ENCODE assay signal across 20 cellular contexts in the genomic region with DNA sequence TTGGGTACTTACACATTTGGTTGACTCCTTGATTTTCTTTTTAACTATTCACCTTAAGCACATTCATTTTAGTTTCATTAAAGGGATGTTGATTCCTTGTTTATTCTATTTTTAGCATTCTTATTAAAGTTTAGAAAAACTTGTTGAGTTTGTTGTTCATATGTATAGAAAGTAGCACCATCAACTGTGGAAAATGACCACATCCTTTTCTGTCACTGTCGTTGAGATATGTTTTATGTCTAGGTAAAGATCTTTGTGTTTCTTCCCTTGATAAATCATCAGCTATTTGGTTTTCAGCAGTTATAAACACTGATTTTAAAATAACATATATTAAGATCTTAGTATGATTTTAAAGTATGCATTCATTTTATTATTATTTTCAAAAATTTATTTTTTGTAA. TPM values are rescaled to one million over a fixed set of nuclear protein-coding genes. Genes with fewer than 3 reads are reported as not detected.
DNase-seq lines count a peak whose midpoint lies in the region; ATAC-seq, FAIRE-seq and TF ChIP-seq lines count a peak whose summit lies in the region.
"Had no signal": no experiment of that assay in that cellular context is flagged by ENCODE, and none has a peak within 500 bp of the region (broad histone marks: within the 10 kb centered on the region; RNA-seq: fewer than 3 reads in every experiment).

No MANE protein-coding gene starts in this region.

- no peak for TF ChIP-seq CTCF in natural killer cell (IDR thresholded peaks at IDR 0.05)
- no peak for TF ChIP-seq CTCF in dorsolateral prefrontal cortex (IDR thresholded peaks at IDR 0.05 in 54 of 56, conservative IDR thresholded peaks at IDR 0.05 in 2 of 56; ENCODE audit: low read depth in 1 of 56, partially characterized antibody in 56 of 56)
- TF ChIP-seq CTCF in D721Med (IDR thresholded peaks at IDR 0.05; ENCODE audit: insufficient read depth, missing control alignments): no peak

- H3K36me3 Mint-ChIP-seq in natural killer cell: peaks cover 25% of the 10 kb centered on the region
- H3K36me3 Mint-ChIP-seq in natural killer cell treated with Interleukin-12 subunit alpha and Interleukin-12 subunit beta and Interleukin-15 and Interleukin-18, amount 100 ng/mL, for 72 hours: peaks cover 25% of the 10 kb centered on the region

- no peaks in the 10 kb centered on the region for H3K27me3 ChIP-seq in small intestine (ENCODE audit: control insufficient read depth in 2 of 2, insufficient read depth in 2 of 2, low read length in 2 of 2)
- no peaks in the 10 kb centered on the region for H3K27me3 ChIP-seq in dorsolateral prefrontal cortex

- H3K9me3 Mint-ChIP-seq in natural killer cell: no peaks in the 10 kb centered on the region
- H3K9me3 Mint-ChIP-seq in natural killer cell treated with Interleukin-12 subunit alpha and Interleukin-12 subunit beta and Interleukin-15 and Interleukin-18, amount 100 ng/mL, for 72 hours: no peaks in the 10 kb centered on the region
- H3K9me3 Mint-ChIP-seq: CD4-positive, alpha-beta memory T cell; GM23338; HFFc6 had no signal

- H3K27ac ChIP-seq in small intestine (ENCODE audit: low read depth in 1 of 2, low read length in 1 of 2): no peak overlapping the region
- H3K27ac ChIP-seq in dorsolateral prefrontal cortex: no peak overlapping the region

- H3K4me1 ChIP-seq in small intestine (ENCODE audit: control insufficient read depth in 2 of 2, insufficient read depth in 1 of 2, low read depth in 1 of 2, low read length in 1 of 2): no peaks in the 10 kb centered on the region

- peak overlapping the region; percentile 51 to 75 for H3K27ac Mint-ChIP-seq in natural killer cell
- H3K27ac Mint-ChIP-seq in natural killer cell treated with Interleukin-12 subunit alpha and Interleukin-12 subunit beta and Interleukin-15 and Interleukin-18, amount 100 ng/mL, for 72 hours: no peak overlapping the region
- H3K27ac Mint-ChIP-seq: CD4-positive, alpha-beta memory T cell; GM23338; HFFc6 had no signal

- DNase-seq in natural killer cell (no peak), RCC 7860 (ENCODE audit: low spot score) (no peak), small intestine (no peak), dorsolateral prefrontal cortex (no peak), D721Med (ENCODE audit: insufficient read length, low spot score) (no peak)
- no peak for DNase-seq in natural killer cell treated with Interleukin-12 subunit alpha and Interleukin-12 subunit beta and Interleukin-15 and Interleukin-18, amount 100 ng/mL, for 72 hours (ENCODE audit: low spot score)
- DNase-seq: C1 segment of cervical spinal cord; Calu3; CD4-positive, alpha-beta memory T cell; COR-L47; DMS153; DND-41; GDM1; HFFc6 had no signal

- peaks cover 57 to 65% of the 10 kb centered on the region in 2 donors for H3K4me1 Mint-ChIP-seq in natural killer cell
- H3K4me1 Mint-ChIP-seq in natural killer cell treated with Interleukin-12 subunit alpha and Interleukin-12 subunit beta and Interleukin-15 and Interleukin-18, amount 100 ng/mL, for 72 hours (ENCODE audit: low read depth in 2 of 2): peaks cover 24 to 52% of the 10 kb centered on the region in 2 donors

- no peaks in the 10 kb centered on the region for H3K9me3 ChIP-seq in small intestine (ENCODE audit: control insufficient read depth, low read depth)
- H3K9me3 ChIP-seq: HAP-1 had no signal

- H3K4me3 ChIP-seq in small intestine (ENCODE audit: low read depth in 1 of 2, low read length in 2 of 2) (no peak overlapping the region), dorsolateral prefrontal cortex (no peak overlapping the region)
- H3K4me3 ChIP-seq: GM12878, GM23338, HAP-1 had no signal

- 75 to 91% (median 75%) methylated on average over 1 of the region's 1 CpG for WGBS in small intestine, 3 donors

- H3K4me3 Mint-ChIP-seq in natural killer cell: no peak overlapping the region
- H3K4me3 Mint-ChIP-seq in natural killer cell treated with Interleukin-12 subunit alpha and Interleukin-12 subunit beta and Interleukin-15 and Interleukin-18, amount 100 ng/mL, for 72 hours: no peak overlapping the region
- H3K4me3 Mint-ChIP-seq: CD4-positive, alpha-beta memory T cell; GM23338 had no signal

- no peaks in the 10 kb centered on the region for H3K27me3 Mint-ChIP-seq in natural killer cell (ENCODE audit: low read depth in 2 of 2)
- no peaks in the 10 kb centered on the region for H3K27me3 Mint-ChIP-seq in natural killer cell treated with Interleukin-12 subunit alpha and Interleukin-12 subunit beta and Interleukin-15 and Interleukin-18, amount 100 ng/mL, for 72 hours
- H3K27me3 Mint-ChIP-seq: CD4-positive, alpha-beta memory T cell had no signal

- FAIRE-seq in RCC 7860 (lab: Jason Lieb, UNC): peak; percentile 27
- FAIRE-seq in colon (lab: Jason Lieb, UNC): peak; percentile 18
- peak; percentile 53 for FAIRE-seq in small intestine (lab: Jason Lieb, UNC)
- no peak for FAIRE-seq in D721Med (lab: Jason Lieb, UNC)
- FAIRE-seq: GM12878, GM19239 had no signal

- ATAC-seq in natural killer cell (peak; percentile 40 to 70 (median 56)), GM19328 (IDR thresholded peaks at IDR 0.05; ENCODE audit: unreplicated experiment) (no peak)
- ATAC-seq in natural killer cell treated with Interleukin-12 subunit alpha and Interleukin-12 subunit beta and Interleukin-15 and Interleukin-18, amount 100 ng/mL, for 72 hours: no peak
- ATAC-seq: GM12878, GM23338 had no signal

- intact Hi-C loops in natural killer cell (cut with micrococcal nuclease) (no loop called here), dorsolateral prefrontal cortex (cut with DNase I) (no loop called here)

- H3K36me3 ChIP-seq in small intestine (ENCODE audit: control insufficient read depth in 2 of 2, insufficient read depth in 2 of 2, low read length in 2 of 2): no peaks in the 10 kb centered on the region

RNA-seq across cellular contexts. Expression of a gene that starts 25.1 kb away (rescaled TPM):
- total RNA-seq in natural killer cell (10 to 100 TPM; 56.5 to 69.6 (median 58.5) TPM), dorsolateral prefrontal cortex (100 to 1,000 TPM in 101 of 120 experiments, 10 to 100 TPM in 19; 62.6 to 201 (median 128) TPM)
- total RNA-seq in natural killer cell treated with Interleukin-12 subunit alpha and Interleukin-12 subunit beta and Interleukin-15 and Interleukin-18, amount 100 ng/mL, for 72 hours: 10 to 100 TPM; 36.1 to 79.1 TPM
- polyA plus RNA-seq in small intestine: 10 to 100 TPM in 1 of 3 donors, 1 to 10 TPM in 1, under 1 TPM in 1; 0.89 to 13.3 (median 1.4) TPM

Comparison
In these comparisons a context has a peak if more than half of its experiments do, and no peak if none do; other contexts are left out.
1. ATAC-seq: peak in natural killer cell (3 of 3); none in natural killer cell treated with Interleukin-12 subunit alpha and Interleukin-12 subunit beta and Interleukin-15 and Interleukin-18, amount 100 ng/mL, for 72 hours (0 of 2) and GM19328 (single experiment).
2. H3K27ac Mint-ChIP-seq: peak in natural killer cell (2 of 2); none in natural killer cell treated with Interleukin-12 subunit alpha and Interleukin-12 subunit beta and Interleukin-15 and Interleukin-18, amount 100 ng/mL, for 72 hours (0 of 2).